9 cellular contexts compared by ENCODE assay signal in the genomic region with DNA sequence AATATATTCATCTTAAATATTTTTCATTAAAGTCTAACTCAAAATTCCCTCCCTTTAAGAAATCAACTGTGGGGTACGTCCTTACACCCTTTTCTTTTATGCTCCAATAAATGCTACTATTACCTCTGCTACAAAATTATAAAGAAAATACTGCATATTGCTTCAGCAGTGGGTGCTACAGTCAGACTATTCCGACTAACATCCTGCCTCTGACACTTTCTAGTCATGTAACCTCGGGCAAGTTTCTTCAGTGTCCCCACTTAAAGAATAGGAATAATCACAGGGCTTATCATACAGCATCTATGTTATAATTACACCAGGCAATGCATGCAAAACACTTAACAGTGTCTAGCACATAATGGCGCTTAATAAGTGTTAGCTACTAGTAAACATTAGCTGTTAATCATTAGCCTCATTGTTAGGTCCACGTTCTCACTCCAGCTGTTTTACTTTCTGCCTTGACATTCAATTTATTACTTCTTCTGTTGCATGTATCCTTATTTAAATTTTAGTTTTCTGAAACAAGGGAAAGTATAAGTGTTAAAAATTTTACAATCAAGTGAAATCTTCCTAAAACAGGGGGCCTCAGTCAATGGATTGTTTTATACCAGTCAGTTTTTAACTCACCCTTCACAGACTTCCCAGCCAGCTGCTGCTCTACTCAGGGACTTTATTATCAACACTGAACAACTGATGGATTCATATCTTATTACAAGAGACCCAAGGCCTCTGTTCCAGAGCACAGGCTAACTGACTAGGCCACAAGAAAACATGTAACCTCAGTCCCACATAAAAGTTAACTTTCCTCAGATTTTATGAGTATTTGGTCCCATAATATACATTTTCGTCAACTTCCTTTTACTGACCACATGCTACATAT. TPM values are rescaled to one million over a fixed set of nuclear protein-coding genes. Genes with fewer than 3 reads are reported as not detected.
DNase-seq lines count a peak whose midpoint lies in the region; ATAC-seq and TF ChIP-seq lines count a peak whose summit lies in the region.
"Had no signal": no experiment of that assay in that cellular context is flagged by ENCODE, and none has a peak within 500 bp of the region (broad histone marks: within the 10 kb centered on the region; RNA-seq: fewer than 3 reads in every experiment).

No MANE protein-coding gene starts in this region.

- no peaks in the 10 kb centered on the region for H3K36me3 Mint-ChIP-seq in stimulated activated naive CD8-positive, alpha-beta T cell treated with anti-CD3 and anti-CD28 coated beads, Interleukin-15, Interleukin-2, amounts not matched to agents 100 ng/mL and 50 ng/mL, for 24 hours (ENCODE audit: low read depth)

- H3K9me3 Mint-ChIP-seq in stimulated activated naive CD8-positive, alpha-beta T cell treated with anti-CD3 and anti-CD28 coated beads, Interleukin-15, Interleukin-2, amounts not matched to agents 100 ng/mL and 50 ng/mL, for 24 hours: no peaks in the 10 kb centered on the region

- no peaks in the 10 kb centered on the region for H3K9me2 ChIP-seq in OCI-LY7 (ENCODE audit: insufficient read depth, low read length)

- no peaks in the 10 kb centered on the region for H3K36me3 ChIP-seq in OCI-LY7 (ENCODE audit: insufficient read depth, low read length)
- H3K36me3 ChIP-seq in upper lobe of right lung: no peaks in the 10 kb centered on the region

- CTCF ChIA-PET in OCI-LY7 (lab: Charles Lee; ENCODE audit: unreplicated experiment): no interaction called here

- POLR2A ChIA-PET in OCI-LY7 (lab: Charles Lee): interaction anchor here (0.7 to 2.7 kb wide), 8 partner anchors 9 to 72 kb away, joined by 3 to 24 read pairs (median 3); a partner anchor contains a TSS

- BruUV-seq in OCI-LY7 (replicated peaks; lab: Mats Ljungman, UMichigan): no TSS peak

- peak overlapping the region; percentile 76 for H3K4me2 ChIP-seq in OCI-LY7 (ENCODE audit: low read length)

- no peaks in the 10 kb centered on the region for H3K27me3 ChIP-seq in upper lobe of right lung

- peaks cover 49% of the 10 kb centered on the region for H3K4me1 Mint-ChIP-seq in stimulated activated naive CD8-positive, alpha-beta T cell treated with anti-CD3 and anti-CD28 coated beads, Interleukin-15, Interleukin-2, amounts not matched to agents 100 ng/mL and 50 ng/mL, for 24 hours (ENCODE audit: low read depth)

- no peaks in the 10 kb centered on the region for H3K9me3 ChIP-seq in OCI-LY7 (ENCODE audit: low read length)
- no peaks in the 10 kb centered on the region for H3K9me3 ChIP-seq in upper lobe of right lung

- H3K27ac Mint-ChIP-seq in stimulated activated naive CD8-positive, alpha-beta T cell treated with anti-CD3 and anti-CD28 coated beads, Interleukin-15, Interleukin-2, amounts not matched to agents 100 ng/mL and 50 ng/mL, for 24 hours: peak overlapping the region; percentile 88

- no peak for ATAC-seq in stimulated activated naive CD8-positive, alpha-beta T cell treated with anti-CD3 and anti-CD28 coated beads, Interleukin-15, Interleukin-2, amounts not matched to agents 100 U/mL and 50 U/mL, for 24 hours
- ATAC-seq in upper lobe of right lung (no peak), GM18519 (IDR thresholded peaks at IDR 0.05; ENCODE audit: low FRiP score, unreplicated experiment) (no peak)

- no peak for DNase-seq in stimulated activated naive CD8-positive, alpha-beta T cell treated with anti-CD3 and anti-CD28 coated beads, Interleukin-15, Interleukin-2, amounts not matched to agents 100 U/mL and 50 U/mL, for 24 hours
- DNase-seq in OCI-LY7 (ENCODE audit: low spot score) (no peak), kidney tubule cell (ENCODE audit: low spot score) (peak; percentile 36), upper lobe of right lung (no peak), NOMO-1 (lab: John Stamatoyannopoulos, UW; ENCODE audit: unreplicated experiment in 2 of 2) (no peak)
- no peak for DNase-seq in activated CD8-positive, alpha-beta memory T cell treated with anti-CD3 and anti-CD28 coated beads, Interleukin-2, amount 50 U/mL, for 48 hours
- DNase-seq: activated effector memory CD4-positive, alpha-beta T cell treated with Interleukin-2 at 50 U/mL for 16 hours had no signal

- TF ChIP-seq CTCF in OCI-LY7 (conservative IDR thresholded peaks at IDR 0.05; ENCODE audit: low read length): no peak
- no peak for TF ChIP-seq CTCF in upper lobe of right lung (IDR thresholded peaks at IDR 0.05)

- no peak overlapping the region for H2AFZ ChIP-seq in OCI-LY7 (ENCODE audit: low read length)

- peaks cover 50% of the 10 kb centered on the region; the same call in 1 of the 2 replicates for H3K79me2 ChIP-seq in OCI-LY7 (ENCODE audit: insufficient read depth, low read depth, low read length)

- H3K4me3 ChIP-seq in OCI-LY7 (ENCODE audit: low read depth, low read length, poor library complexity, severe bottlenecking): no peak overlapping the region
- no peak overlapping the region for H3K4me3 ChIP-seq in upper lobe of right lung

- peaks cover 36% of the 10 kb centered on the region for H3K4me1 ChIP-seq in OCI-LY7 (ENCODE audit: insufficient read depth, low read length, poor library complexity, severe bottlenecking)
- peaks cover 18% of the 10 kb centered on the region for H3K4me1 ChIP-seq in upper lobe of right lung

- H3K27me3 Mint-ChIP-seq in stimulated activated naive CD8-positive, alpha-beta T cell treated with anti-CD3 and anti-CD28 coated beads, Interleukin-15, Interleukin-2, amounts not matched to agents 100 ng/mL and 50 ng/mL, for 24 hours: no peaks in the 10 kb centered on the region

- no peak overlapping the region for H3K4me3 Mint-ChIP-seq in stimulated activated naive CD8-positive, alpha-beta T cell treated with anti-CD3 and anti-CD28 coated beads, Interleukin-15, Interleukin-2, amounts not matched to agents 100 ng/mL and 50 ng/mL, for 24 hours

- intact Hi-C loops in OCI-LY7 (cut with micrococcal nuclease; ENCODE audit: unreplicated experiment): no loop called here
- intact Hi-C loops in upper lobe of right lung (cut with DNase I): no loop called here

- peak overlapping the region; percentile 85 for H3K27ac ChIP-seq in OCI-LY7 (ENCODE audit: low read depth, low read length, poor library complexity, severe bottlenecking)
- H3K27ac ChIP-seq in upper lobe of right lung: peak overlapping the region; percentile 2

- H4K20me1 ChIP-seq in OCI-LY7 (ENCODE audit: insufficient read depth, low read length): no peaks in the 10 kb centered on the region

RNA-seq across cellular contexts. Expression of a gene that starts 54.0 kb away (rescaled TPM):
- total RNA-seq in OCI-LY7 (2014; rRNA removed; shearing (Covaris generic)): 32.6 and 33.8 TPM in 2 replicates
- 65.4 and 72.4 TPM in 2 replicates for total RNA-seq in OCI-LY7 (2022)
- total RNA-seq in upper lobe of right lung: 44.5 TPM
